ENCODE assay signal across 17 cellular contexts in genomic region chr9:130333041-130334040, GRCh38.
DNase-seq lines count a peak whose midpoint lies in the region; ATAC-seq and TF ChIP-seq lines count a peak whose summit lies in the region.
"Had no signal": no experiment of that assay in that cellular context is flagged by ENCODE, and none has a peak within 500 bp of the region (broad histone marks: within the 10 kb centered on the region; RNA-seq: fewer than 3 reads in every experiment).

No MANE protein-coding gene starts in this region.

- H3K4me3 Mint-ChIP-seq in nephron progenitor cell, result no peak overlapping the region
- H3K4me3 Mint-ChIP-seq: activated CD4-positive, alpha-beta T cell treated with anti-CD3 and anti-CD28 coated beads, Interleukin-2, amount 10 ng/mL, durations not matched to agents 24 days and 14 days; activated naive CD8-positive, alpha-beta T cell treated with anti-CD3 and anti-CD28 coated beads, Interleukin-2, amount 50 U/mL, for 24 hours; activated T-cell treated with anti-CD3 and anti-CD28 coated beads, Interleukin-2, amount 50 U/mL, for 4 hours; T-helper 17 cell had no signal

- H3K36me3 ChIP-seq in Peyer's patch, result no peaks in the 10 kb centered on the region
- H3K36me3 ChIP-seq in gastroesophageal sphincter, result peaks cover 0 to 5% of the 10 kb centered on the region in 2 donors
- no peaks in the 10 kb centered on the region for H3K36me3 ChIP-seq in stomach
- no peaks in the 10 kb centered on the region for H3K36me3 ChIP-seq in breast epithelium
- H3K36me3 ChIP-seq: HAP-1, lower lobe of right lung had no signal

- H3K9me3 Mint-ChIP-seq in nephron progenitor cell, result no peaks in the 10 kb centered on the region
- H3K9me3 Mint-ChIP-seq: activated CD4-positive, alpha-beta T cell treated with anti-CD3 and anti-CD28 coated beads, Interleukin-2, amount 10 ng/mL, durations not matched to agents 24 days and 14 days; activated naive CD8-positive, alpha-beta T cell treated with anti-CD3 and anti-CD28 coated beads, Interleukin-2, amount 50 U/mL, for 24 hours; activated T-cell treated with anti-CD3 and anti-CD28 coated beads, Interleukin-2, amount 50 U/mL, for 4 hours had no signal

- no peaks in the 10 kb centered on the region for H3K27me3 ChIP-seq in Peyer's patch
- no peaks in the 10 kb centered on the region for H3K27me3 ChIP-seq in gastroesophageal sphincter
- H3K27me3 ChIP-seq in stomach, result peaks cover 0 to 52% (median 7%) of the 10 kb centered on the region in 3 donors
- H3K27me3 ChIP-seq in breast epithelium, result peaks cover 0 to 16% of the 10 kb centered on the region in 2 donors

- intact Hi-C loops in stomach (cut with DNase I; ENCODE audit: low total_unique reads) (no loop called here), breast epithelium (cut with DNase I; ENCODE audit: low total_unique reads) (no loop called here)

- no peak overlapping the region for H3K27ac Mint-ChIP-seq in nephron progenitor cell
- H3K27ac Mint-ChIP-seq: activated CD4-positive, alpha-beta T cell treated with anti-CD3 and anti-CD28 coated beads, Interleukin-2, amount 10 ng/mL, durations not matched to agents 24 days and 14 days; activated naive CD8-positive, alpha-beta T cell treated with anti-CD3 and anti-CD28 coated beads, Interleukin-2, amount 50 U/mL, for 24 hours; T-helper 17 cell had no signal

- H3K4me1 ChIP-seq in Peyer's patch (peaks cover 0 to 33% (median 0%) of the 10 kb centered on the region in 4 donors), gastroesophageal sphincter (peaks cover 6 to 64% (median 35%) of the 10 kb centered on the region in 3 donors), stomach (peaks cover 0 to 27% (median 5%) of the 10 kb centered on the region in 4 donors), breast epithelium (no peaks in the 10 kb centered on the region)
- H3K4me1 ChIP-seq: HAP-1 had no signal

- 48 to 93% methylated on average over 3 to 16 of the region's 24 CpGs for WGBS in gastroesophageal sphincter (ENCODE audit: low coverage in 1 of 2), 2 donors
- 44 to 52% (median 50%) methylated on average over 21 to 24 of the region's 24 CpGs for WGBS in stomach, 5 donors

- ATAC-seq in gastroesophageal sphincter, result peak; percentile 20
- ATAC-seq: activated naive CD8-positive, alpha-beta T cell treated with anti-CD3 and anti-CD28 coated beads, Interleukin-2, amount 50 U/mL, for 24 hours; activated T-cell treated with anti-CD3 and anti-CD28 coated beads, Interleukin-2, amount 50 U/mL, for 4 hours; Panc1; T-helper 17 cell had no signal

- TF ChIP-seq CTCF in Peyer's patch (IDR thresholded peaks at IDR 0.05), result no peak
- no peak for TF ChIP-seq CTCF in gastroesophageal sphincter (IDR thresholded peaks at IDR 0.05)
- TF ChIP-seq CTCF in stomach (IDR thresholded peaks at IDR 0.05), result no peak
- TF ChIP-seq CTCF in nephron progenitor cell (IDR thresholded peaks at IDR 0.05), result no peak
- no peak for TF ChIP-seq CTCF in breast epithelium (IDR thresholded peaks at IDR 0.05)

- H3K9me3 ChIP-seq in Peyer's patch, result no peaks in the 10 kb centered on the region
- H3K9me3 ChIP-seq in gastroesophageal sphincter, result no peaks in the 10 kb centered on the region
- no peaks in the 10 kb centered on the region for H3K9me3 ChIP-seq in stomach
- H3K9me3 ChIP-seq in breast epithelium, result no peaks in the 10 kb centered on the region
- H3K9me3 ChIP-seq: HAP-1, lower lobe of right lung had no signal

- DNase-seq in NCI-H748 (lab: John Stamatoyannopoulos, UW; ENCODE audit: unreplicated experiment) (peak; percentile 47), NCI-H748 treated with DMSO at 0.1 percent for 48 hours (lab: John Stamatoyannopoulos, UW) (no peak), Peyer's patch (peak in 1 of 3 donors; percentile 59), stomach (no peak), nephron progenitor cell (no peak), breast epithelium (ENCODE audit: low spot score in 2 of 2) (no peak), H4 (ENCODE audit: low spot score) (no peak)
- DNase-seq: ACHN; activated CD4-positive, alpha-beta T cell treated with anti-CD3 and anti-CD28 coated beads, Interleukin-2, amount 10 ng/mL, durations not matched to agents 24 days and 14 days; activated naive CD8-positive, alpha-beta T cell treated with anti-CD3 and anti-CD28 coated beads, Interleukin-2, amount 50 U/mL, for 24 hours; activated T-cell treated with anti-CD3 and anti-CD28 coated beads, Interleukin-2, amount 50 U/mL, for 4 hours; lower lobe of right lung; NCI-H2227 treated with DMSO at 0.1 percent for 48 hours; T-helper 17 cell had no signal

- peaks cover 27% of the 10 kb centered on the region for H3K27me3 Mint-ChIP-seq in nephron progenitor cell (ENCODE audit: low read depth, poor library complexity)

- H3K36me3 Mint-ChIP-seq in nephron progenitor cell (ENCODE audit: low read depth), result no peaks in the 10 kb centered on the region

- peak overlapping the region in 3 of 4 donors; percentile 57 to 87 (median 77) for H3K27ac ChIP-seq in Peyer's patch
- H3K27ac ChIP-seq in gastroesophageal sphincter, result peak overlapping the region in 3 of 4 donors; percentile 91 to 96 (median 94)
- peak overlapping the region in 3 of 5 donors; percentile 77 to 84 (median 80) for H3K27ac ChIP-seq in stomach
- no peak overlapping the region for H3K27ac ChIP-seq in breast epithelium

- no peak for TF ChIP-seq POLR2A in Peyer's patch (IDR thresholded peaks at IDR 0.05)
- no peak for TF ChIP-seq POLR2A in gastroesophageal sphincter (IDR thresholded peaks at IDR 0.05)
- no peak for TF ChIP-seq POLR2A in stomach (IDR thresholded peaks at IDR 0.05)
- no peak for TF ChIP-seq POLR2A in breast epithelium (IDR thresholded peaks at IDR 0.05)

- H3K4me1 Mint-ChIP-seq in nephron progenitor cell, result peaks cover 59% of the 10 kb centered on the region
- H3K4me1 Mint-ChIP-seq: activated CD4-positive, alpha-beta T cell treated with anti-CD3 and anti-CD28 coated beads, Interleukin-2, amount 10 ng/mL, durations not matched to agents 24 days and 14 days; activated naive CD8-positive, alpha-beta T cell treated with anti-CD3 and anti-CD28 coated beads, Interleukin-2, amount 50 U/mL, for 24 hours; T-helper 17 cell had no signal

- TF ChIP-seq EP300 in gastroesophageal sphincter (IDR thresholded peaks at IDR 0.05), result no peak
- TF ChIP-seq EP300 in stomach (IDR thresholded peaks at IDR 0.05), result no peak

- no peak overlapping the region for H3K4me3 ChIP-seq in Peyer's patch
- H3K4me3 ChIP-seq in gastroesophageal sphincter, result no peak overlapping the region
- no peak overlapping the region for H3K4me3 ChIP-seq in stomach
- H3K4me3 ChIP-seq in breast epithelium, result no peak overlapping the region
- H3K4me3 ChIP-seq: HAP-1, lower lobe of right lung had no signal

Comparison
In these comparisons a context has a peak if more than half of its experiments do, and no peak if none do; other contexts are left out.
1. H3K27ac ChIP-seq: peak in Peyer's patch (3 of 4), gastroesophageal sphincter (3 of 4) and stomach (3 of 5); none in breast epithelium (0 of 2).